Comparison of ENCODE assay signal across 9 cellular contexts in genomic region chr22:46056169-46057041, GRCh38.
DNase-seq lines count a peak whose midpoint lies in the region; ATAC-seq and TF ChIP-seq lines count a peak whose summit lies in the region.
"Had no signal": no experiment of that assay in that cellular context is flagged by ENCODE, and none has a peak within 500 bp of the region (broad histone marks: within the 10 kb centered on the region; RNA-seq: fewer than 3 reads in every experiment).

No MANE protein-coding gene starts in this region.

- peaks cover 3% of the 10 kb centered on the region for H3K36me3 ChIP-seq in thymus (ENCODE audit: control insufficient read depth, insufficient read depth)

- H3K27ac ChIP-seq in angular gyrus (ENCODE audit: low read depth, low read length) = peak overlapping the region; percentile 99
- H3K27ac ChIP-seq in thymus (ENCODE audit: low read depth) = peak overlapping the region; percentile 84

- intact Hi-C loops in activated CD4-positive, alpha-beta T cell treated with anti-CD3 and anti-CD28 coated beads, Interleukin-2, amount 10 ng/mL, durations not matched to agents 24 days and 14 days (cut with micrococcal nuclease) = no loop called here

- H3K9me3 ChIP-seq in thymus (ENCODE audit: control insufficient read depth) = peaks cover 1% of the 10 kb centered on the region

- ATAC-seq in GM21381 (IDR thresholded peaks at IDR 0.05; ENCODE audit: unreplicated experiment) = no peak

- WGBS in thymus = 95% methylated on average over 22 of the region's 22 CpGs

- H3K4me3 Mint-ChIP-seq in activated CD4-positive, alpha-beta T cell treated with anti-CD3 and anti-CD28 coated beads, Interleukin-2, amount 10 ng/mL, durations not matched to agents 24 days and 14 days = no peak overlapping the region
- H3K4me3 Mint-ChIP-seq in osteocyte (ENCODE audit: unreplicated experiment) = no peak overlapping the region

- H3K27ac Mint-ChIP-seq in activated CD4-positive, alpha-beta T cell treated with anti-CD3 and anti-CD28 coated beads, Interleukin-2, amount 10 ng/mL, durations not matched to agents 24 days and 14 days = peak overlapping the region; percentile 60
- H3K27ac Mint-ChIP-seq in osteocyte (ENCODE audit: unreplicated experiment) = no peak overlapping the region

- DNase-seq in activated CD4-positive, alpha-beta T cell treated with anti-CD3 and anti-CD28 coated beads, Interleukin-2, amount 10 ng/mL, durations not matched to agents 24 days and 14 days = no peak
- no peak for DNase-seq in activated CD4-positive, alpha-beta T cell treated with anti-CD3 and anti-CD28 coated beads for 48 hours
- DNase-seq in kidney tubule cell (ENCODE audit: low spot score) (peak; percentile 61), T-helper 9 cell (no peak), osteocyte (ENCODE audit: extremely low spot score, unreplicated experiment) (no peak)
- DNase-seq: NCI-H1930 had no signal

- H3K4me1 Mint-ChIP-seq in activated CD4-positive, alpha-beta T cell treated with anti-CD3 and anti-CD28 coated beads, Interleukin-2, amount 10 ng/mL, durations not matched to agents 24 days and 14 days = peaks cover 35% of the 10 kb centered on the region
- peaks cover 38% of the 10 kb centered on the region for H3K4me1 Mint-ChIP-seq in osteocyte (ENCODE audit: unreplicated experiment)

- no peaks in the 10 kb centered on the region for H3K9me3 Mint-ChIP-seq in activated CD4-positive, alpha-beta T cell treated with anti-CD3 and anti-CD28 coated beads, Interleukin-2, amount 10 ng/mL, durations not matched to agents 24 days and 14 days
- H3K9me3 Mint-ChIP-seq in osteocyte (ENCODE audit: unreplicated experiment) = no peaks in the 10 kb centered on the region

- no peak overlapping the region for H3K4me3 ChIP-seq in thymus (ENCODE audit: low read length)

- TF ChIP-seq CTCF in osteocyte (IDR thresholded peaks at IDR 0.05) = no peak

- H3K4me1 ChIP-seq in thymus (ENCODE audit: control insufficient read depth, insufficient read depth, low read length) = peaks cover 7% of the 10 kb centered on the region

- H3K27me3 ChIP-seq in thymus (ENCODE audit: control insufficient read depth, insufficient read depth) = no peaks in the 10 kb centered on the region

- no peaks in the 10 kb centered on the region for H3K27me3 Mint-ChIP-seq in activated CD4-positive, alpha-beta T cell treated with anti-CD3 and anti-CD28 coated beads, Interleukin-2, amount 10 ng/mL, durations not matched to agents 24 days and 14 days
- H3K27me3 Mint-ChIP-seq in osteocyte (ENCODE audit: unreplicated experiment) = no peaks in the 10 kb centered on the region

- peaks cover 1% of the 10 kb centered on the region for H3K36me3 Mint-ChIP-seq in activated CD4-positive, alpha-beta T cell treated with anti-CD3 and anti-CD28 coated beads, Interleukin-2, amount 10 ng/mL, durations not matched to agents 24 days and 14 days (ENCODE audit: low read depth)
- H3K36me3 Mint-ChIP-seq in osteocyte (ENCODE audit: unreplicated experiment) = no peaks in the 10 kb centered on the region
